ENCODE assay signal across 27 cellular contexts in genomic region chr10:84390364-84390763, GRCh38.
"Had no signal": no experiment of that assay in that cellular context is flagged by ENCODE, and none has a peak within 500 bp of the region (broad histone marks: within the 10 kb centered on the region; RNA-seq: fewer than 3 reads in every experiment).

No MANE protein-coding gene starts in this region.

- H3K36me3 ChIP-seq: gastrocnemius medialis, left lung had no signal

- H3K27me3 Mint-ChIP-seq: dendritic cell treated with granulocyte-macrophage colony-stimulating factor and Interleukin-4, amounts not matched to agents 40 ng/mL and 50 ng/mL, for 4 days; effector memory CD8-positive, alpha-beta T cell; naive B cell had no signal

- H3K4me3 ChIP-seq: esophagus squamous epithelium, gastrocnemius medialis, heart right ventricle, left lung, lower lobe of right lung, mucosa of descending colon had no signal

- DNase-seq: cortex of kidney; effector CD8-positive, alpha-beta T cell; effector memory CD8-positive, alpha-beta T cell; endodermal cell; erythroblast; esophagus squamous epithelium; foreskin fibroblast; foreskin melanocyte; gastrocnemius medialis; glutamatergic neuron; head of caudate nucleus; heart right ventricle; hippocampal formation; left cardiac atrium; left lung; left ventricle myocardium superior; lower lobe of right lung; mesenchymal stem cell; mucosa of descending colon; naive B cell had no signal

- H3K27ac Mint-ChIP-seq: dendritic cell treated with granulocyte-macrophage colony-stimulating factor and Interleukin-4, amounts not matched to agents 40 ng/mL and 50 ng/mL, for 4 days; endodermal cell; mesothelial cell of epicardium; naive B cell had no signal

- H3K4me1 Mint-ChIP-seq: endodermal cell, mesothelial cell of epicardium had no signal

- ATAC-seq: effector memory CD8-positive, alpha-beta T cell; esophagus mucosa; gastrocnemius medialis; heart right ventricle; left cardiac atrium; left lung; left ventricle myocardium superior; lower lobe of right lung; mucosa of descending colon had no signal

- H3K4me1 ChIP-seq: left lung, lower lobe of right lung had no signal

- H3K9me3 Mint-ChIP-seq: effector memory CD8-positive, alpha-beta T cell had no signal

- H3K27ac ChIP-seq: epithelial cell of prostate, esophagus squamous epithelium, gastrocnemius medialis, heart right ventricle, left lung, lower lobe of right lung had no signal

- H3K9me3 ChIP-seq: esophagus squamous epithelium, gastrocnemius medialis, left lung, lower lobe of right lung, mucosa of descending colon had no signal

- FAIRE-seq: endometrium, islet of Langerhans, keratinocyte had no signal

- H3K4me3 Mint-ChIP-seq: dendritic cell treated with granulocyte-macrophage colony-stimulating factor and Interleukin-4, amounts not matched to agents 40 ng/mL and 50 ng/mL, for 4 days; effector memory CD8-positive, alpha-beta T cell; endodermal cell; mesothelial cell of epicardium; naive B cell had no signal

- H3K27me3 ChIP-seq: esophagus squamous epithelium, gastrocnemius medialis, heart right ventricle, left lung had no signal
